11 cellular contexts compared by ENCODE assay signal in the genomic region with DNA sequence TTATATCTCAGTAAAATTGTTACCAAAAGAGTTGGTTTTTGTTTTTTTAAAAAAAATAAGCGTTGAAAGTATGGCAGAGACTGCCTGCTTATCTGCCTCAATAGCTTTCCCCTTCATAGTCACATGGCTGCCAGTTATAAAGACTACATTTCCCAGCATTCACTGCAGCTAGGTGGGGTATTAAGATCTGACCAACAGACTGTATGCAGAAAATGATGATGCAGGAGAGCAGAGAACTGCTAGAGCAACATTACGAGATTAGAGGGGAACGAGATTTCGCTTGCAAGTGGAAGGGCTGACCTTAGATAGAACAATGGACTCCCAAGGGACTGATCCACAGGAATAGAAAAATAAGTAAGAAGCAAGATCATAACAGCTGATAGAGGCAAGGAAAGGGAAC. TPM values are rescaled to one million over a fixed set of nuclear protein-coding genes. Genes with fewer than 3 reads are reported as not detected.
DNase-seq lines count a peak whose midpoint lies in the region; ATAC-seq lines count a peak whose summit lies in the region.
"Had no signal": no experiment of that assay in that cellular context is flagged by ENCODE, and none has a peak within 500 bp of the region (broad histone marks: within the 10 kb centered on the region; RNA-seq: fewer than 3 reads in every experiment).

No MANE protein-coding gene starts in this region.

- H3K4me3 ChIP-seq in BLaER1 treated with 17β-estradiol and CSF1 and Interleukin-3, amounts not matched to agents 10 nM and 100 nM: no peak overlapping the region
- H3K4me3 ChIP-seq: ovary had no signal

- peak overlapping the region in 2 of 11 experiments; percentile 3 to 34; a peak in 2 of 22 replicates for H3K27ac ChIP-seq in BLaER1 treated with 17β-estradiol and CSF1 and Interleukin-3, amounts not matched to agents 10 nM and 100 nM
- H3K27ac ChIP-seq: epithelial cell of prostate, ovary had no signal

- H4K20me1 ChIP-seq in BLaER1 treated with 17β-estradiol and CSF1 and Interleukin-3, amounts not matched to agents 10 nM and 100 nM: peaks cover 98 to 100% (median 100%) of the 10 kb centered on the region in 11 experiments

- peaks cover 51 to 86% (median 62%) of the 10 kb centered on the region in 10 experiments for H3K4me1 ChIP-seq in BLaER1 treated with 17β-estradiol and CSF1 and Interleukin-3, amounts not matched to agents 10 nM and 100 nM

- H3K36me3 ChIP-seq in BLaER1 treated with 17β-estradiol and CSF1 and Interleukin-3, amounts not matched to agents 10 nM and 100 nM: peaks cover 53 to 98% (median 88%) of the 10 kb centered on the region in 11 experiments
- H3K36me3 ChIP-seq: ovary had no signal

- peak overlapping the region; percentile 16 to 54 (median 39); a peak in 19 of 22 replicates for H3K4me2 ChIP-seq in BLaER1 treated with 17β-estradiol and CSF1 and Interleukin-3, amounts not matched to agents 10 nM and 100 nM

- no peak overlapping the region; a peak in 1 of 22 replicates for H3K9ac ChIP-seq in BLaER1 treated with 17β-estradiol and CSF1 and Interleukin-3, amounts not matched to agents 10 nM and 100 nM

- no peaks in the 10 kb centered on the region for H3K27me3 ChIP-seq in BLaER1 treated with 17β-estradiol and CSF1 and Interleukin-3, amounts not matched to agents 10 nM and 100 nM
- H3K27me3 ChIP-seq: ovary had no signal

- no peak for ATAC-seq in HG02678 (IDR thresholded peaks at IDR 0.05; ENCODE audit: unreplicated experiment)

- DNase-seq in LHCN-M2 (ENCODE audit: low read depth) (peak; percentile 68), cerebellar cortex (ENCODE audit: low spot score) (peak; percentile 75), lung microvascular endothelial cell (ENCODE audit: low read depth in 2 of 2) (peak; percentile 31 to 54), NCI-H345 treated with DMSO at 0.1 percent for 48 hours (lab: John Stamatoyannopoulos, UW; ENCODE audit: unreplicated experiment) (no peak), NCI-H2196 (lab: John Stamatoyannopoulos, UW; ENCODE audit: unreplicated experiment) (no peak)
- DNase-seq in activated CD4-positive, alpha-beta T cell treated with anti-CD3 and anti-CD28 coated beads for 4 hours: no peak
- DNase-seq: NCI-H1436 treated with DMSO at 0.1 percent for 48 hours had no signal

- no peaks in the 10 kb centered on the region for H3K9me3 ChIP-seq in BLaER1 treated with 17β-estradiol and CSF1 and Interleukin-3, amounts not matched to agents 10 nM and 100 nM (replicated peaks in 1 of 11)
- H3K9me3 ChIP-seq: ovary had no signal

RNA-seq across cellular contexts. Expression of a gene that starts 14.3 kb away (rescaled TPM):
- total RNA-seq in LHCN-M2 (2014; rRNA removed) (706 and 885 TPM in 2 replicates), lung microvascular endothelial cell (401 and 472 TPM in 2 replicates)
- polyA plus RNA-seq in LHCN-M2 (2012): 747 TPM

RNA-seq across cellular contexts. Expression of a gene that starts 14.8 kb away (rescaled TPM):
- 43.2 and 50.1 TPM in 2 replicates for total RNA-seq in LHCN-M2 (2014; rRNA removed)
- 74.3 TPM for polyA plus RNA-seq in LHCN-M2 (2012)
- total RNA-seq in lung microvascular endothelial cell: 13.5 and 23.8 TPM in 2 replicates

RNA-seq across cellular contexts. Expression of a gene that starts 24.8 kb away (rescaled TPM):
- 0.11 and 0.71 TPM in 2 replicates for total RNA-seq in LHCN-M2 (2014; rRNA removed)
- 0.80 TPM for polyA plus RNA-seq in LHCN-M2 (2012)
- total RNA-seq in lung microvascular endothelial cell: 0.22 and 0.60 TPM in 2 replicates

RNA-seq across cellular contexts. Expression of a gene that starts 31.7 kb away (rescaled TPM):
- total RNA-seq in LHCN-M2 (2014; rRNA removed): 3.4 and 7.2 TPM in 2 replicates
- 8.7 TPM for polyA plus RNA-seq in LHCN-M2 (2012)
- total RNA-seq in lung microvascular endothelial cell: 2.6 and 4.4 TPM in 2 replicates

RNA-seq across cellular contexts. Expression of a gene that starts 39.3 kb away (rescaled TPM):
- total RNA-seq in LHCN-M2 (2014; rRNA removed) (377 and 434 TPM in 2 replicates), lung microvascular endothelial cell (468 and 667 TPM in 2 replicates)
- 544 TPM for polyA plus RNA-seq in LHCN-M2 (2012)

Comparison
In these comparisons a context has a peak if more than half of its experiments do, and no peak if none do; other contexts are left out.
1. DNase-seq: peak in LHCN-M2 (single experiment), cerebellar cortex (single experiment) and lung microvascular endothelial cell (2 of 2); none in NCI-H345 treated with DMSO at 0.1 percent for 48 hours (single experiment), NCI-H2196 (single experiment) and activated CD4-positive, alpha-beta T cell treated with anti-CD3 and anti-CD28 coated beads for 4 hours (0 of 2).